ENCODE assay signal across 23 cellular contexts in the genomic region with DNA sequence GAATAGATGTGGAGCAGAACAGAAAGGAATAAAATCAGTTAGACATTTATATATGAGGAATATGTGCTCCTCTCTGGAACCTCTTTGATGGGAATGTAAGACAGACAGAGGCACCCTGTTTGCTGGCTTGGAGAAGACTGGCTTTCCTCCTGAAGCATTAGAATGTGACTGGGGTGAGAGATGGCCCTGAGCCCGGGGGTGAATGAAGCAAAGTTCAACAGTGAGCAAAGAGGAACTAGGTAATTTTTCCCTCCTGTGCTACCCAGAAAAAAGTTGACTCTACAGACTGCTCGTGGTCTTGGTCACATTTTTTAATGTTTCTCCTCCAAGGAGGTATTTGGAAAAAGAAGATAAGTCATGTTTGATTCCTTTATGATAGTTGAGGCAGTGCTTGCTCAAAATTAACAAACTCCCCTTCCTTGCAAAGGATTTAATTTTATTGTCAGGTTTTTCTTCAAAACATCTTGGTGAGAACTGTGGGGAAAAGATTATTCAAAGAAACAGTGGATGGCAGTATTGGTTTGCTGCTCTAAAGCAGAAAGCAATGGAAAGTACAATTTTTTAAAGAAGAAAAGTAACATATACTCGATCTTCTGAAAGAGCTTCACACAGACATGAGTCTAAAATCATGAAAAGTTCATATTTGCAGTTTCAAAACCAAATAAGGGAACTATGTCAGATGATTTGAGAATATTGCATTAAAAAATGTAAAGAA.
DNase-seq lines count a peak whose midpoint lies in the region; ATAC-seq, FAIRE-seq and TF ChIP-seq lines count a peak whose summit lies in the region.
"Had no signal": no experiment of that assay in that cellular context is flagged by ENCODE, and none has a peak within 500 bp of the region (broad histone marks: within the 10 kb centered on the region; RNA-seq: fewer than 3 reads in every experiment).

No MANE protein-coding gene starts in this region.

- no peak overlapping the region for H3K27ac ChIP-seq in cardiac muscle cell
- H3K27ac ChIP-seq: lower lobe of right lung, SK-N-MC, spleen, testis had no signal

- in situ Hi-C loops in astrocyte of the spinal cord (cut with HindIII; ENCODE audit: low sequenced_read_pairs), result no loop called here

- TF ChIP-seq CTCF in cardiac muscle cell (IDR thresholded peaks at IDR 0.05; ENCODE audit: low read depth, low read length) (peak; percentile 20), astrocyte of the spinal cord (IDR thresholded peaks at IDR 0.05; ENCODE audit: low read depth, low read length) (peak; percentile 31)

- intact Hi-C loops in cardiac septum (cut with DNase I), result no loop called here

- H3K36me3 ChIP-seq in cardiac muscle cell, result no peaks in the 10 kb centered on the region
- H3K36me3 ChIP-seq: lower lobe of right lung, spleen had no signal

- no peak for ATAC-seq in GM21528 (IDR thresholded peaks at IDR 0.05; ENCODE audit: low FRiP score, unreplicated experiment)
- ATAC-seq: lower lobe of right lung had no signal

- DNase-seq in cardiac muscle cell (ENCODE audit: low read depth in 1 of 2, low spot score in 1 of 2), result peak in 1 of 2 donors; percentile 36
- DNase-seq in cardiac septum (ENCODE audit: low spot score), result no peak
- DNase-seq in astrocyte of the spinal cord (ENCODE audit: low read depth, low spot score), result peak; percentile 45
- no peak for DNase-seq in EL
- DNase-seq in SIG-M5 (lab: John Stamatoyannopoulos, UW), result no peak
- no peak for DNase-seq in activated naive CD4-positive, alpha-beta T cell treated with Interleukin-2 at 50 U/mL for 16 hours
- DNase-seq: activated CD4-positive, alpha-beta T cell treated with anti-CD3 and anti-CD28 coated beads for 4 hours; activated CD8-positive, alpha-beta memory T cell treated with anti-CD3 and anti-CD28 coated beads, Interleukin-2, amount 50 U/mL, for 48 hours; activated gamma-delta T cell; CD4-positive, alpha-beta T cell; cortex of kidney; DMS153; immature natural killer cell; lower lobe of right lung; naive B cell; NCI-H1436; NCI-H2171 treated with DMSO at 0.1 percent for 48 hours; spleen; T1000; testis had no signal

- H3K27me3 ChIP-seq in cardiac muscle cell, result no peaks in the 10 kb centered on the region
- H3K27me3 ChIP-seq: spleen, testis had no signal

- H3K4me1 ChIP-seq in cardiac muscle cell (ENCODE audit: low read depth), result no peaks in the 10 kb centered on the region
- H3K4me1 ChIP-seq: lower lobe of right lung, spleen, testis had no signal

- H3K4me3 ChIP-seq in cardiac muscle cell, result no peak overlapping the region
- H3K4me3 ChIP-seq in astrocyte of the spinal cord (ENCODE audit: low read depth, low read length), result no peak overlapping the region
- H3K4me3 ChIP-seq: lower lobe of right lung, SK-N-MC, spleen, testis had no signal

- peak; percentile 49 for FAIRE-seq in islet of Langerhans (lab: Jason Lieb, UNC)

- no peaks in the 10 kb centered on the region for H3K9me3 ChIP-seq in cardiac muscle cell (ENCODE audit: low read depth)
- H3K9me3 ChIP-seq: lower lobe of right lung, testis had no signal
